ENCODE assay signal across 28 cellular contexts in the genomic region with DNA sequence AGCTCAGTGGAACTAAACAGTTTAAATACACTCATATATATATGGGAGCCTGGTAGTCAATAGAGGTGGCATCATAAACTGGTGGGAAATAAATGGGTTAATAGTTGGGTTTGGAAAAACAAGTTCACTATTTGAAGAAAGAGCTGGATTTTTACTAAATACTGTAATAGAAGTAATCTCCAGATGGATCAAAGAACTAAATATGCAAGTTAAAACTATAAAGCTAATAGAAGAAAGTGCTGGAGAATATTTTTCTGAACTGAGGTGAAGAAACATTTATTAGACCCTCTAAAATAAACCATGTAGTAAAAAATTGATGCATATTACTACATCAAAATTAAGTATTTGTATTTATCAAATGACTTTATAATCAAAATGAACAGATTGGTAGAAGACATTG.
"Had no signal": no experiment of that assay in that cellular context is flagged by ENCODE, and none has a peak within 500 bp of the region (broad histone marks: within the 10 kb centered on the region; RNA-seq: fewer than 3 reads in every experiment).

No MANE protein-coding gene starts in this region.

- H3K36me3 Mint-ChIP-seq: natural killer cell; stimulated activated memory B cell treated with anti-CD40 and anti-IgM and Interleukin-4, amounts not matched to agents 10 μg/mL and 1 μg/mL and 100 μg/mL, for 72 hours; type B pancreatic cell had no signal

- H3K27ac Mint-ChIP-seq: naive thymus-derived CD4-positive, alpha-beta T cell; natural killer cell; nephron; stimulated activated memory B cell treated with anti-CD40 and anti-IgM and Interleukin-4, amounts not matched to agents 10 μg/mL and 1 μg/mL and 100 μg/mL, for 72 hours; stimulated activated naive CD8-positive, alpha-beta T cell treated with anti-CD3 and anti-CD28 coated beads, Interleukin-15, amount 100 ng/mL, for 72 hours; type B pancreatic cell had no signal

- H3K4me1 Mint-ChIP-seq: natural killer cell; nephron; stimulated activated memory B cell treated with anti-CD40 and anti-IgM and Interleukin-4, amounts not matched to agents 10 μg/mL and 1 μg/mL and 100 μg/mL, for 72 hours had no signal

- ATAC-seq: naive thymus-derived CD4-positive, alpha-beta T cell; natural killer cell; pancreas; psoas muscle; right cardiac atrium; right lobe of liver; stimulated activated memory B cell treated with anti-CD40 and anti-IgM and Interleukin-4, amounts not matched to agents 10 μg/mL and 1 μg/mL and 100 μg/mL, for 72 hours; stimulated activated naive CD8-positive, alpha-beta T cell treated with anti-CD3 and anti-CD28 coated beads, Interleukin-15, amount 100 ng/mL, for 72 hours; stimulated activated naive CD8-positive, alpha-beta T cell treated with anti-CD3 and anti-CD28 coated beads, Interleukin-15, Interleukin-2, amounts not matched to agents 100 U/mL and 50 U/mL, for 24 hours; upper lobe of right lung had no signal

- H3K4me1 ChIP-seq: psoas muscle, sigmoid colon, testis, tibial artery, upper lobe of right lung, uterus had no signal

- H3K27me3 ChIP-seq: neutrophil, pancreas, right lobe of liver, sigmoid colon, suprapubic skin, testis, tibial artery, transverse colon, upper lobe of right lung, uterus had no signal

- H3K27ac ChIP-seq: neutrophil, pancreas, psoas muscle, right lobe of liver, sigmoid colon, suprapubic skin, testis, tibial artery, transverse colon, upper lobe of right lung, uterus had no signal

- H3K4me3 Mint-ChIP-seq: naive thymus-derived CD4-positive, alpha-beta T cell; natural killer cell; nephron; neural crest cell; stimulated activated memory B cell treated with anti-CD40 and anti-IgM and Interleukin-4, amounts not matched to agents 10 μg/mL and 1 μg/mL and 100 μg/mL, for 72 hours; stimulated activated naive CD8-positive, alpha-beta T cell treated with anti-CD3 and anti-CD28 coated beads, Interleukin-15, amount 100 ng/mL, for 72 hours; type B pancreatic cell had no signal

- H3K9me3 Mint-ChIP-seq: naive thymus-derived CD4-positive, alpha-beta T cell; natural killer cell; nephron; neural crest cell; stimulated activated memory B cell treated with anti-CD40 and anti-IgM and Interleukin-4, amounts not matched to agents 10 μg/mL and 1 μg/mL and 100 μg/mL, for 72 hours; stimulated activated naive CD8-positive, alpha-beta T cell treated with anti-CD3 and anti-CD28 coated beads, Interleukin-15, amount 100 ng/mL, for 72 hours; type B pancreatic cell had no signal

- H3K9me3 ChIP-seq: neutrophil, pancreas, psoas muscle, right lobe of liver, sigmoid colon, suprapubic skin, testis, tibial artery, transverse colon, upper lobe of right lung, uterus had no signal

- FAIRE-seq: pancreas, small intestine had no signal

- DNase-seq: naive thymus-derived CD4-positive, alpha-beta T cell; natural killer cell; nucleus accumbens; pancreas; psoas muscle; right cardiac atrium; right lobe of liver; sigmoid colon; small intestine; stimulated activated CD4-positive, alpha-beta T cell treated with anti-CD3 and anti-CD28 coated beads, Interleukin-1b, Interleukin-23, amount 100 ng/mL, for 48 hours; stimulated activated CD4-positive, alpha-beta T cell treated with anti-CD3 and anti-CD28 coated beads, Interleukin-4, amount 100 ng/mL, for 1 hour; stimulated activated CD4-positive, alpha-beta T cell treated with anti-CD3 and anti-CD28 coated beads, Interleukin-4, amount 100 ng/mL, for 4 hours; stimulated activated CD8-positive, alpha-beta memory T cell treated with anti-CD3 and anti-CD28 coated beads, Interleukin-4, amount 100 ng/mL, for 48 hours; stimulated activated naive CD4-positive, alpha-beta T cell; stimulated activated naive CD8-positive, alpha-beta T cell treated with anti-CD3 and anti-CD28 coated beads, Interleukin-15, amount 100 ng/mL, for 72 hours; stimulated activated naive CD8-positive, alpha-beta T cell treated with anti-CD3 and anti-CD28 coated beads, Interleukin-15, Interleukin-2, amounts not matched to agents 100 U/mL and 50 U/mL, for 24 hours; substantia nigra; testis; tibial artery; transverse colon; upper lobe of right lung; uterus had no signal

- H3K4me3 ChIP-seq: pancreas, psoas muscle, right lobe of liver, sigmoid colon, suprapubic skin, testis, tibial artery, transverse colon, upper lobe of right lung, uterus had no signal

- H3K27me3 Mint-ChIP-seq: stimulated activated memory B cell treated with anti-CD40 and anti-IgM and Interleukin-4, amounts not matched to agents 10 μg/mL and 1 μg/mL and 100 μg/mL, for 72 hours; stimulated activated naive CD8-positive, alpha-beta T cell treated with anti-CD3 and anti-CD28 coated beads, Interleukin-15, amount 100 ng/mL, for 72 hours; type B pancreatic cell had no signal

- H3K36me3 ChIP-seq: neutrophil, pancreas, right lobe of liver, transverse colon, upper lobe of right lung, uterus had no signal
